ENCODE assay signal across 9 cellular contexts in the genomic region with DNA sequence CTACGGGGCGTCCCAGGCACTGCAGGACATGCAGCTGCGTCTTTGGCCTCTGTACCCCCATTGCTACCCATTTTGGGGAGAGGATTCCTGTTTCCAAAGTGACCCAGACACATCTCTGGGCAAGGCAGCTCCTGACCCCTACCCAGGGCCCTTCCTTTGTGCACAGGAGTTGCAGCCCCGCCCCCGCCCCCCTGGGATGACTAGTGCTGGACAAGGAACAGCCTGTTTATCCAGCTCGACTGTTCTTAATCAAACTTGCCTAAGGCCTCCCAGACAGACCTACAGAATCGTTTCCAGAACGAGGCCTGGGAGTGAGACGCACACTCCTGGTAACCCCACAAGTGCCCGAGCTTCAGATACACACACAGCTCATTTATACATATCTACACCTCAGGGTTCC. TPM values are rescaled to one million over a fixed set of nuclear protein-coding genes. Genes with fewer than 3 reads are reported as not detected.
DNase-seq lines count a peak whose midpoint lies in the region; ATAC-seq and TF ChIP-seq lines count a peak whose summit lies in the region.
"Had no signal": no experiment of that assay in that cellular context is flagged by ENCODE, and none has a peak within 500 bp of the region (broad histone marks: within the 10 kb centered on the region; RNA-seq: fewer than 3 reads in every experiment).

No MANE protein-coding gene starts in this region.

- peak overlapping the region; percentile 74 for H3K4me3 ChIP-seq in mesodermal cell (ENCODE audit: extremely low read depth, insufficient read depth, low read length, poor library complexity, severe bottlenecking)
- no peak overlapping the region for H3K4me3 ChIP-seq in uterus
- H3K4me3 ChIP-seq: SJCRH30 had no signal

- H3K9me3 ChIP-seq in mesodermal cell (ENCODE audit: control insufficient read depth, low read length) (no peaks in the 10 kb centered on the region), uterus (no peaks in the 10 kb centered on the region)
- H3K9me3 ChIP-seq: SJCRH30 had no signal

- H3K27me3 ChIP-seq in uterus, result no peaks in the 10 kb centered on the region
- H3K27me3 ChIP-seq: SJCRH30 had no signal

- peaks cover 28% of the 10 kb centered on the region for H3K4me1 ChIP-seq in mesodermal cell (ENCODE audit: control insufficient read depth, insufficient read depth, low read length, poor library complexity, severe bottlenecking)
- H3K4me1 ChIP-seq in uterus, result peaks cover 0 to 13% of the 10 kb centered on the region in 2 donors

- ATAC-seq in HG03571 (IDR thresholded peaks at IDR 0.05; ENCODE audit: unreplicated experiment), result no peak

- TF ChIP-seq POLR2A in uterus (IDR thresholded peaks at IDR 0.05), result no peak

- CTCF ChIA-PET in MCF 10A (lab: Yijun Ruan, JAX), result interaction anchor here (0.6 to 1.0 kb wide), 6 partner anchors 12 to 332 kb away, joined by 3 to 4 read pairs (median 3); no protein-coding TSS in a partner anchor

- H3K9me3 Mint-ChIP-seq in HFFc6 (peaks cover 5% of the 10 kb centered on the region; the same call in 1 of the 2 replicates), MCF 10A (ENCODE audit: unreplicated experiment) (no peaks in the 10 kb centered on the region), immature natural killer cell (no peaks in the 10 kb centered on the region)

- no peak overlapping the region for H3K27ac Mint-ChIP-seq in HFFc6
- H3K27ac Mint-ChIP-seq in MCF 10A (ENCODE audit: low read depth, unreplicated experiment), result no peak overlapping the region
- no peak overlapping the region for H3K27ac Mint-ChIP-seq in immature natural killer cell

- POLR2A ChIA-PET in MCF 10A (lab: Yijun Ruan, JAX), result interaction anchor here (0.7 to 5.1 kb wide), 4 partner anchors 12 to 240 kb away, joined by 3 to 44 read pairs (median 4); no protein-coding TSS in a partner anchor

- H3K4me1 Mint-ChIP-seq in HFFc6 (ENCODE audit: low read depth) (peaks cover 44% of the 10 kb centered on the region), MCF 10A (ENCODE audit: insufficient read depth, unreplicated experiment) (peaks cover 25% of the 10 kb centered on the region), immature natural killer cell (peaks cover 22 to 25% of the 10 kb centered on the region in 2 donors)

- BruUV-seq in MCF 10A (replicated peaks; lab: Mats Ljungman, UMichigan), result no TSS peak

- peak overlapping the region; percentile 99 for H3K4me3 Mint-ChIP-seq in HFFc6
- H3K4me3 Mint-ChIP-seq in MCF 10A (ENCODE audit: unreplicated experiment), result peak overlapping the region; percentile 91
- peak overlapping the region in 1 of 5 donors; percentile 4 for H3K4me3 Mint-ChIP-seq in immature natural killer cell

- H3K27ac ChIP-seq in mesodermal cell (ENCODE audit: low read depth, low read length, severe bottlenecking) (peak overlapping the region; percentile 59), uterus (no peak overlapping the region)
- H3K27ac ChIP-seq: SJCRH30 had no signal

- H3K36me3 ChIP-seq in mesodermal cell (ENCODE audit: control insufficient read depth, insufficient read depth, low read length), result peaks cover 58% of the 10 kb centered on the region
- H3K36me3 ChIP-seq in uterus, result no peaks in the 10 kb centered on the region

- WGBS in mesodermal cell (ENCODE audit: insufficient coverage in 2 of 2), 2 experiments, result 85 to 92% methylated on average over 7 to 10 of the region's 10 CpGs

- intact Hi-C loops in MCF 10A (cut with micrococcal nuclease) (no loop called here), uterus (cut with DNase I; ENCODE audit: low total_unique reads) (no loop called here)

- TF ChIP-seq CTCF in HFFc6 (IDR thresholded peaks at IDR 0.05) (no peak), MCF 10A (IDR thresholded peaks at IDR 0.05; ENCODE audit: unreplicated experiment) (no peak), uterus (IDR thresholded peaks at IDR 0.05) (no peak)

- H3K27me3 Mint-ChIP-seq in HFFc6 (ENCODE audit: insufficient read depth), result peaks cover 14% of the 10 kb centered on the region
- H3K27me3 Mint-ChIP-seq in MCF 10A (ENCODE audit: insufficient read depth, unreplicated experiment), result no peaks in the 10 kb centered on the region
- H3K27me3 Mint-ChIP-seq in immature natural killer cell (ENCODE audit: low read depth in 3 of 3), result peaks cover 11 to 20% (median 13%) of the 10 kb centered on the region in 3 donors

- DNase-seq in AG08396 (ENCODE audit: low spot score) (peak; percentile 76), HFFc6 (no peak), MCF 10A (ENCODE audit: unreplicated experiment) (peak; percentile 46), uterus (no peak), C1 segment of cervical spinal cord (lab: John Stamatoyannopoulos, UW) (no peak), immature natural killer cell (no peak)
- DNase-seq: SJCRH30 had no signal

- H3K36me3 Mint-ChIP-seq in HFFc6 (ENCODE audit: low read depth), result peaks cover 29% of the 10 kb centered on the region
- peaks cover 74% of the 10 kb centered on the region for H3K36me3 Mint-ChIP-seq in MCF 10A (ENCODE audit: insufficient read depth, unreplicated experiment)
- H3K36me3 Mint-ChIP-seq in immature natural killer cell, result peaks cover 7 to 17% (median 9%) of the 10 kb centered on the region in 3 donors

RNA-seq across cellular contexts. Expression of gene DIPK1B, which starts 13.2 kb away (rescaled TPM):
- not detected for total RNA-seq in HFFc6 (2021; fragmentation: NEBNext Ultra II Directional; extraction: Animal tissue kit (Norgen Biotek cat#: 25700))
- total RNA-seq in MCF 10A (2022), result not detected in 2 replicates
- polyA plus RNA-seq in mesodermal cell (2013, experiment 1 of 2), result 89.9 TPM
- 67.3 TPM for polyA plus RNA-seq in mesodermal cell (2013, experiment 2 of 2)
- total RNA-seq in uterus, result 10 to 100 TPM in 3 of 4 donors, 1 to 10 TPM in 1; 3.2 to 26.3 (median 21.0) TPM
- under 1 TPM in 1 of 3 donors, not detected in 2; 0.19 TPM for polyA plus RNA-seq in immature natural killer cell

RNA-seq across cellular contexts. Expression of gene LCN10, which starts 17.1 kb away (rescaled TPM):
- not detected for total RNA-seq in HFFc6 (2021; fragmentation: NEBNext Ultra II Directional; extraction: Animal tissue kit (Norgen Biotek cat#: 25700))
- total RNA-seq in MCF 10A (2022) (not detected in 2 replicates), uterus (10 to 100 TPM in 3 of 4 donors, under 1 TPM in 1; 0.55 to 81.4 (median 20.4) TPM)
- not detected for polyA plus RNA-seq in mesodermal cell (2013, experiment 1 of 2)
- polyA plus RNA-seq in mesodermal cell (2013, experiment 2 of 2), result not detected
- polyA plus RNA-seq in immature natural killer cell, result not detected
- total RNA-seq: SJCRH30 had no signal

RNA-seq across cellular contexts. Expression of gene LCN6, which starts 22.7 kb away (rescaled TPM):
- not detected for total RNA-seq in HFFc6 (2021; fragmentation: NEBNext Ultra II Directional; extraction: Animal tissue kit (Norgen Biotek cat#: 25700))
- total RNA-seq in MCF 10A (2022), result not detected in 2 replicates
- polyA plus RNA-seq in mesodermal cell (2013, experiment 1 of 2), result not detected
- polyA plus RNA-seq in mesodermal cell (2013, experiment 2 of 2), result not detected
- 100 to 1,000 TPM in 2 of 4 donors, 10 to 100 TPM in 1, 1 to 10 TPM in 1; 1.2 to 164 (median 89.7) TPM for total RNA-seq in uterus
- not detected for polyA plus RNA-seq in immature natural killer cell
- total RNA-seq: SJCRH30 had no signal

RNA-seq across cellular contexts. Expression of gene LCN8, which starts 32.4 kb away (rescaled TPM):
- not detected for total RNA-seq in HFFc6 (2021; fragmentation: NEBNext Ultra II Directional; extraction: Animal tissue kit (Norgen Biotek cat#: 25700))
- not detected in 2 replicates for total RNA-seq in MCF 10A (2022)
- not detected for polyA plus RNA-seq in mesodermal cell (2013, experiment 1 of 2)
- not detected for polyA plus RNA-seq in mesodermal cell (2013, experiment 2 of 2)
- under 1 TPM in 1 of 4 donors, not detected in 3; 0.27 TPM for total RNA-seq in uterus
- under 1 TPM in 1 of 3 donors, not detected in 2; 0.62 TPM for polyA plus RNA-seq in immature natural killer cell
- total RNA-seq: SJCRH30 had no signal

RNA-seq across cellular contexts. Expression of gene AGPAT2, which starts 38.4 kb away (rescaled TPM):
- 10 to 100 TPM; 48.7 to 58.4 (median 54.8) TPM for total RNA-seq in HFFc6 (2021; fragmentation: NEBNext Ultra II Directional; extraction: Animal tissue kit (Norgen Biotek cat#: 25700))
- total RNA-seq in MCF 10A (2022) (30.4 and 33.3 TPM in 2 replicates), uterus (10 to 100 TPM; 22.7 to 45.1 (median 38.6) TPM)
- 30.0 TPM for polyA plus RNA-seq in mesodermal cell (2013, experiment 1 of 2)
- 23.8 TPM for polyA plus RNA-seq in mesodermal cell (2013, experiment 2 of 2)
- polyA plus RNA-seq in immature natural killer cell, result 10 to 100 TPM; 34.0 to 40.9 (median 35.2) TPM

Comparison
In these comparisons a context has a peak if more than half of its experiments do, and no peak if none do; other contexts are left out.
1. DNase-seq: peak in AG08396 (single experiment) and MCF 10A (single experiment); none in HFFc6 (single experiment), uterus (0 of 2), C1 segment of cervical spinal cord (0 of 14) and immature natural killer cell (0 of 3).